ENCODE assay signal across 9 cellular contexts in genomic region chr17:57899391-57899790, GRCh38. TPM values are rescaled to one million over a fixed set of nuclear protein-coding genes. Genes with fewer than 3 reads are reported as not detected.
DNase-seq lines count a peak whose midpoint lies in the region; ATAC-seq and TF ChIP-seq lines count a peak whose summit lies in the region.
"Had no signal": no experiment of that assay in that cellular context is flagged by ENCODE, and none has a peak within 500 bp of the region (broad histone marks: within the 10 kb centered on the region; RNA-seq: fewer than 3 reads in every experiment).

No MANE protein-coding gene starts in this region.

- in situ Hi-C loops in gastrocnemius medialis (cut with MboI; ENCODE audit: low sequenced_read_pairs in 4 of 4): no loop called here

- H3K4me3 ChIP-seq in GM23338: no peak overlapping the region
- H3K4me3 ChIP-seq in SK-N-SH (ENCODE audit: low read depth in 2 of 2, low read length in 1 of 2): no peak overlapping the region
- no peak overlapping the region for H3K4me3 ChIP-seq in gastrocnemius medialis
- no peak overlapping the region for H3K4me3 ChIP-seq in naive thymus-derived CD4-positive, alpha-beta T cell (ENCODE audit: low read length)

- 0 out of 2 replicates have a peak, but pooled peaks cover under 1% of the 10 kb centered on the region for H3F3A ChIP-seq in GM23338 (replicated peaks; ENCODE audit: low read depth)
- H3F3A ChIP-seq in SK-N-SH (replicated peaks; ENCODE audit: insufficient read depth): peaks cover 25% of the 10 kb centered on the region

- H3K9me2 ChIP-seq in GM23338 (ENCODE audit: insufficient read depth) (no peaks in the 10 kb centered on the region), SK-N-SH (no peaks in the 10 kb centered on the region)

- intact Hi-C loops in Right ventricle myocardium superior (cut with DNase I) (no loop called here), gastrocnemius medialis (cut with DNase I; ENCODE audit: low total_unique reads) (loop anchor here (1.0 kb wide), 1 partner anchor 13 kb away; no protein-coding TSS in a partner anchor)
- intact Hi-C loops in naive thymus-derived CD4-positive, alpha-beta T cell (cut with micrococcal nuclease): loop anchor here in 1 of 2 donors (10.0 kb wide), 1 partner anchor 45 kb away; no protein-coding TSS in a partner anchor

- 86% methylated on average over 8 of the region's 8 CpGs for WGBS in SK-N-SH (ENCODE audit: low lambda C conversion rate)

- peak overlapping the region; percentile 48 for H3K9ac ChIP-seq in SK-N-SH

- no peaks in the 10 kb centered on the region for H3K36me3 ChIP-seq in GM23338 (ENCODE audit: insufficient read depth)
- H3K36me3 ChIP-seq in SK-N-SH (replicated peaks in 1 of 2; ENCODE audit: control insufficient read depth in 1 of 2, insufficient read depth in 2 of 2, low read length in 1 of 2): no peaks in the 10 kb centered on the region
- no peaks in the 10 kb centered on the region for H3K36me3 ChIP-seq in gastrocnemius medialis
- no peaks in the 10 kb centered on the region for H3K36me3 ChIP-seq in naive thymus-derived CD4-positive, alpha-beta T cell (ENCODE audit: control insufficient read depth in 2 of 3, insufficient read depth in 3 of 3, low read length in 3 of 3)

- H4K20me1 ChIP-seq in GM23338 (replicated peaks; ENCODE audit: insufficient read depth): no peaks in the 10 kb centered on the region
- no peaks in the 10 kb centered on the region for H4K20me1 ChIP-seq in SK-N-SH (ENCODE audit: insufficient read depth)

- H3K4me1 Mint-ChIP-seq in GM23338: peaks cover 48% of the 10 kb centered on the region
- peaks cover 32% of the 10 kb centered on the region for H3K4me1 Mint-ChIP-seq in activated CD4-positive, alpha-beta memory T cell treated with anti-CD3 and anti-CD28 coated beads, Interleukin-2, amount 10 ng/mL, durations not matched to agents 7 days and 5 days
- peaks cover 8 to 26% (median 17%) of the 10 kb centered on the region in 7 donors for H3K4me1 Mint-ChIP-seq in naive thymus-derived CD4-positive, alpha-beta T cell

- no peaks in the 10 kb centered on the region for H3K36me3 Mint-ChIP-seq in GM23338 (ENCODE audit: low read depth)
- H3K36me3 Mint-ChIP-seq in activated CD4-positive, alpha-beta memory T cell treated with anti-CD3 and anti-CD28 coated beads, Interleukin-2, amount 10 ng/mL, durations not matched to agents 7 days and 5 days (ENCODE audit: low read depth): no peaks in the 10 kb centered on the region
- H3K36me3 Mint-ChIP-seq in naive thymus-derived CD4-positive, alpha-beta T cell: no peaks in the 10 kb centered on the region

- 0 out of 2 replicates have a peak overlapping the region, but pooled peaks have one; percentile 45 for H3K27ac ChIP-seq in GM23338 (ENCODE audit: low read depth)
- peak overlapping the region; percentile 1 to 59 for H3K27ac ChIP-seq in SK-N-SH (ENCODE audit: low read depth in 2 of 2, low read length in 1 of 2)
- H3K27ac ChIP-seq in gastrocnemius medialis: peak overlapping the region; percentile 94 to 100 (median 98)
- H3K27ac ChIP-seq in naive thymus-derived CD4-positive, alpha-beta T cell (ENCODE audit: low read depth, low read length): no peak overlapping the region

- CTCF ChIA-PET in SK-N-SH (lab: Yijun Ruan, JAX): interaction anchor here (1.0 to 3.3 kb wide), 11 partner anchors 8 to 213 kb away, joined by 3 to 32 read pairs (median 4); partner anchors contain the start of gene CUEDC1
- CTCF ChIA-PET in activated CD4-positive, alpha-beta memory T cell treated with anti-CD3 and anti-CD28 coated beads, Interleukin-2, amount 10 ng/mL, durations not matched to agents 7 days and 5 days (lab: Charles Lee): interaction anchor here (1.5 to 3.0 kb wide), 2 partner anchors 66 to 100 kb away, joined by 4 to 11 read pairs; no protein-coding TSS in a partner anchor
- CTCF ChIA-PET in naive thymus-derived CD4-positive, alpha-beta T cell (lab: Charles Lee): interaction anchor here (0.6 kb wide), 1 partner anchor 465 kb away, joined by 4 read pairs; no protein-coding TSS in a partner anchor

- H3K79me2 ChIP-seq in GM23338 (replicated peaks; ENCODE audit: insufficient read depth): no peaks in the 10 kb centered on the region
- peaks cover 89% of the 10 kb centered on the region for H3K79me2 ChIP-seq in SK-N-SH (ENCODE audit: insufficient read depth)

- ATAC-seq in GM23338: no peak
- peak; percentile 18 for ATAC-seq in Right ventricle myocardium superior (ENCODE audit: poor library complexity)
- peak; percentile 13 to 34 for ATAC-seq in gastrocnemius medialis
- no peak for ATAC-seq in GM21528 (IDR thresholded peaks at IDR 0.05; ENCODE audit: low FRiP score, unreplicated experiment)
- no peak for ATAC-seq in naive thymus-derived CD4-positive, alpha-beta T cell

- TF ChIP-seq EP300 in SK-N-SH (IDR thresholded peaks at IDR 0.05; ENCODE audit: borderline replicate concordance in 1 of 2, low read depth in 1 of 2, low read length in 1 of 2): no peak

- H3K27me3 Mint-ChIP-seq in GM23338 (ENCODE audit: insufficient read depth, low read depth, poor library complexity): peaks cover 9% of the 10 kb centered on the region
- peaks cover 2% of the 10 kb centered on the region for H3K27me3 Mint-ChIP-seq in activated CD4-positive, alpha-beta memory T cell treated with anti-CD3 and anti-CD28 coated beads, Interleukin-2, amount 10 ng/mL, durations not matched to agents 7 days and 5 days
- peaks cover 0 to 6% (median 0%) of the 10 kb centered on the region in 5 donors for H3K27me3 Mint-ChIP-seq in naive thymus-derived CD4-positive, alpha-beta T cell
- H3K27me3 Mint-ChIP-seq: stimulated activated naive CD8-positive, alpha-beta T cell treated with anti-CD3 and anti-CD28 coated beads, Interleukin-15, Interleukin-2, amounts not matched to agents 100 ng/mL and 50 ng/mL, for 24 hours had no signal

- H3K9me3 ChIP-seq in SK-N-SH (no peaks in the 10 kb centered on the region), gastrocnemius medialis (no peaks in the 10 kb centered on the region)
- H3K9me3 ChIP-seq in naive thymus-derived CD4-positive, alpha-beta T cell (ENCODE audit: control insufficient read depth in 2 of 3, low read length in 3 of 3): no peaks in the 10 kb centered on the region

- no peak overlapping the region for H3K4me3 Mint-ChIP-seq in GM23338
- no peak overlapping the region for H3K4me3 Mint-ChIP-seq in activated CD4-positive, alpha-beta memory T cell treated with anti-CD3 and anti-CD28 coated beads, Interleukin-2, amount 10 ng/mL, durations not matched to agents 7 days and 5 days
- H3K4me3 Mint-ChIP-seq in naive thymus-derived CD4-positive, alpha-beta T cell: peak overlapping the region in 1 of 10 donors; percentile 8
- H3K4me3 Mint-ChIP-seq: stimulated activated naive CD8-positive, alpha-beta T cell treated with anti-CD3 and anti-CD28 coated beads, Interleukin-15, Interleukin-2, amounts not matched to agents 100 ng/mL and 50 ng/mL, for 24 hours had no signal

- POLR2A ChIA-PET in SK-N-SH (lab: Yijun Ruan, JAX): interaction anchor here (2.0 kb wide), 1 partner anchor 10 kb away, joined by 7 read pairs; no protein-coding TSS in a partner anchor
- POLR2A ChIA-PET in activated CD4-positive, alpha-beta memory T cell treated with anti-CD3 and anti-CD28 coated beads, Interleukin-2, amount 10 ng/mL, durations not matched to agents 7 days and 5 days (lab: Charles Lee): interaction anchor here (2.0 kb wide), 1 partner anchor 108 kb away, joined by 9 read pairs; the partner anchor contains the start of gene SRSF1
- POLR2A ChIA-PET in naive thymus-derived CD4-positive, alpha-beta T cell (lab: Charles Lee): no interaction called here

- no peaks in the 10 kb centered on the region for H3K9me3 Mint-ChIP-seq in GM23338
- no peaks in the 10 kb centered on the region for H3K9me3 Mint-ChIP-seq in activated CD4-positive, alpha-beta memory T cell treated with anti-CD3 and anti-CD28 coated beads, Interleukin-2, amount 10 ng/mL, durations not matched to agents 7 days and 5 days
- no peaks in the 10 kb centered on the region for H3K9me3 Mint-ChIP-seq in naive thymus-derived CD4-positive, alpha-beta T cell
- H3K9me3 Mint-ChIP-seq: stimulated activated naive CD8-positive, alpha-beta T cell treated with anti-CD3 and anti-CD28 coated beads, Interleukin-15, Interleukin-2, amounts not matched to agents 100 ng/mL and 50 ng/mL, for 24 hours had no signal

- H3K4me1 ChIP-seq in GM23338 (ENCODE audit: insufficient read depth) (peaks cover 15% of the 10 kb centered on the region), SK-N-SH (ENCODE audit: control insufficient read depth in 1 of 2, insufficient read depth in 2 of 2, low read depth in 1 of 2, low read length in 1 of 2) (peaks cover 37 to 51% of the 10 kb centered on the region in 2 experiments; a peak in 3 of 4 replicates), gastrocnemius medialis (peaks cover 86 to 89% of the 10 kb centered on the region in 2 donors)
- H3K4me1 ChIP-seq in naive thymus-derived CD4-positive, alpha-beta T cell (ENCODE audit: control insufficient read depth in 2 of 2, insufficient read depth in 2 of 2, low read length in 2 of 2): peaks cover 0 to 8% of the 10 kb centered on the region in 2 donors

- no peak for TF ChIP-seq RAD21 in SK-N-SH (IDR thresholded peaks at IDR 0.05; ENCODE audit: low read length)

- TF ChIP-seq CTCF in GM23338 (conservative IDR thresholded peaks at IDR 0.05; ENCODE audit: low read depth in 2 of 2) (no peak), SK-N-SH (IDR thresholded peaks at IDR 0.05) (no peak), gastrocnemius medialis (IDR thresholded peaks at IDR 0.05 in 4 of 5, conservative IDR thresholded peaks at IDR 0.05 in 1 of 5) (no peak)

- no peak for TF ChIP-seq POLR2A in gastrocnemius medialis (IDR thresholded peaks at IDR 0.05)

- DNase-seq in GM23338 (ENCODE audit: low spot score) (no peak), SK-N-SH (no peak), Right ventricle myocardium superior (no peak), gastrocnemius medialis (peak in 1 of 2 donors; percentile 66), GOT3 (lab: John Stamatoyannopoulos, UW) (no peak)
- DNase-seq in activated CD4-positive, alpha-beta memory T cell treated with anti-CD3 and anti-CD28 coated beads, Interleukin-2, amount 10 ng/mL, durations not matched to agents 7 days and 5 days: no peak
- no peak for DNase-seq in naive thymus-derived CD4-positive, alpha-beta T cell

- H3K27me3 ChIP-seq in GM23338 (ENCODE audit: insufficient read depth) (no peaks in the 10 kb centered on the region), SK-N-SH (ENCODE audit: insufficient read depth) (no peaks in the 10 kb centered on the region), gastrocnemius medialis (no peaks in the 10 kb centered on the region)
- H3K27me3 ChIP-seq in naive thymus-derived CD4-positive, alpha-beta T cell (ENCODE audit: control insufficient read depth in 2 of 2, insufficient read depth in 2 of 2, low read length in 2 of 2): no peaks in the 10 kb centered on the region

- H3K4me2 ChIP-seq in GM23338 (0 out of 2 replicates have a peak overlapping the region, but pooled peaks have one; percentile 20), SK-N-SH (peak overlapping the region; percentile 48; the same call in 1 of the 2 replicates)

- H3K27ac Mint-ChIP-seq in GM23338: peak overlapping the region; percentile 79
- no peak overlapping the region for H3K27ac Mint-ChIP-seq in activated CD4-positive, alpha-beta memory T cell treated with anti-CD3 and anti-CD28 coated beads, Interleukin-2, amount 10 ng/mL, durations not matched to agents 7 days and 5 days
- H3K27ac Mint-ChIP-seq in naive thymus-derived CD4-positive, alpha-beta T cell: no peak overlapping the region
- H3K27ac Mint-ChIP-seq: stimulated activated naive CD8-positive, alpha-beta T cell treated with anti-CD3 and anti-CD28 coated beads, Interleukin-15, Interleukin-2, amounts not matched to agents 100 ng/mL and 50 ng/mL, for 24 hours had no signal

- H2AFZ ChIP-seq in GM23338: peak overlapping the region; percentile 52; the same call in 1 of the 2 replicates
- no peak overlapping the region for H2AFZ ChIP-seq in SK-N-SH (ENCODE audit: low read depth)

RNA-seq across cellular contexts. Expression of gene MRPS23, which starts 49.5 kb away (rescaled TPM):
- total RNA-seq in GM23338 (2014; rRNA removed; shearing (Covaris generic)): 38.0 and 53.2 TPM in 2 replicates
- 65.5 and 74.5 TPM in 2 replicates for polyA plus RNA-seq in GM23338 (2016; fragmentation: Nextera tagmentation; extraction: Ambion mirVana)
- 105 and 108 TPM in 2 replicates for polyA plus RNA-seq in SK-N-SH (2012; rRNA removed)
- 115 and 118 TPM in 2 replicates for polyA plus RNA-seq in SK-N-SH (2012; cell fraction: cytosol; rRNA removed)
- polyA plus RNA-seq in SK-N-SH (2012; cell fraction: nucleus; rRNA removed): 37.9 and 51.5 TPM in 2 replicates
- 89.8 TPM for total RNA-seq in Right ventricle myocardium superior
- total RNA-seq in gastrocnemius medialis: 10 to 100 TPM; 24.3 to 47.2 (median 35.5) TPM
- 10 to 100 TPM; 30.8 to 35.3 TPM for total RNA-seq in activated CD4-positive, alpha-beta memory T cell treated with anti-CD3 and anti-CD28 coated beads, Interleukin-2, amount 10 ng/mL, durations not matched to agents 7 days and 5 days
- 10 to 100 TPM; 13.0 to 40.5 (median 24.6) TPM for total RNA-seq in naive thymus-derived CD4-positive, alpha-beta T cell
- 10 to 100 TPM; 26.5 to 42.8 TPM for polyA plus RNA-seq in naive thymus-derived CD4-positive, alpha-beta T cell

RNA-seq across cellular contexts. Expression of gene CUEDC1, which starts 55.8 kb away (rescaled TPM):
- 3.0 and 3.3 TPM in 2 replicates for total RNA-seq in GM23338 (2014; rRNA removed; shearing (Covaris generic))
- polyA plus RNA-seq in GM23338 (2016; fragmentation: Nextera tagmentation; extraction: Ambion mirVana) (7.7 and 11.3 TPM in 2 replicates), SK-N-SH (2012; rRNA removed) (50.3 and 58.9 TPM in 2 replicates)
- 25.4 and 31.6 TPM in 2 replicates for polyA plus RNA-seq in SK-N-SH (2012; cell fraction: cytosol; rRNA removed)
- 207 and 306 TPM in 2 replicates for polyA plus RNA-seq in SK-N-SH (2012; cell fraction: nucleus; rRNA removed)
- total RNA-seq in Right ventricle myocardium superior (44.6 TPM), gastrocnemius medialis (10 to 100 TPM; 31.2 to 43.9 (median 34.3) TPM)
- total RNA-seq in activated CD4-positive, alpha-beta memory T cell treated with anti-CD3 and anti-CD28 coated beads, Interleukin-2, amount 10 ng/mL, durations not matched to agents 7 days and 5 days: under 1 TPM in 1 of 2 experiments, not detected in 1; 0.25 TPM
- total RNA-seq in naive thymus-derived CD4-positive, alpha-beta T cell: 1 to 10 TPM in 3 of 5 experiments, under 1 TPM in 2; 0.10 to 7.7 (median 1.0) TPM
- not detected for polyA plus RNA-seq in naive thymus-derived CD4-positive, alpha-beta T cell

Comparison
In these comparisons a context has a peak if more than half of its experiments do, and no peak if none do; other contexts are left out.
1. ATAC-seq: peak in Right ventricle myocardium superior (single experiment) and gastrocnemius medialis (2 of 2); none in GM23338 (single experiment), GM21528 (single experiment) and naive thymus-derived CD4-positive, alpha-beta T cell (single experiment).